ENCODE assay signal across 8 cellular contexts in the genomic region with DNA sequence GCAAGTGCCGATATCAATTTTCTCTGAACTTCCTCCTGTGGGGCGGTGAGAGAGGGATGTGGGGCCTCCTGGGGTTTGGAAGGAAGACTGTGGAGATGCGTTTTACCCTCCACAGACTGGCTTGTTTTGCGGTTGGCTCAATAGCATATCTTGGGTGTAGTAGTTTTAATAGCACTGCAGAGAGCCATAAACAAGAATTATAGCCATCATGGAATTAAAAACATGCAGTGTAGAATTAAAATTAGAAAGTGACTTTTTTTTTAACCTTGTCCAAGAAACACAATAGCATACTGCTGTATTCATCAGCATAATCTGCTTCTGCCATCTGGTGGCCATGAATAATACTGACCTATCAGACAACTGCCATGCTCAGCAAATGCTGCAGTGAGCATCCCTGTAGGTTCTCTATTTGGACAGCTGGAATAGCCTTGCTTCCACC. TPM values are rescaled to one million over a fixed set of nuclear protein-coding genes. Genes with fewer than 3 reads are reported as not detected.
DNase-seq lines count a peak whose midpoint lies in the region; ATAC-seq and TF ChIP-seq lines count a peak whose summit lies in the region.

No MANE protein-coding gene starts in this region.

- no peak overlapping the region for H3K4me3 ChIP-seq in WI38 (ENCODE audit: low read depth, low read length)
- H3K4me3 ChIP-seq in naive thymus-derived CD4-positive, alpha-beta T cell (ENCODE audit: low read length), result no peak overlapping the region

- H3K36me3 Mint-ChIP-seq in activated CD8-positive, alpha-beta memory T cell treated with anti-CD3 and anti-CD28 coated beads, Interleukin-2, amount 10 ng/mL, durations not matched to agents 7 days and 5 days, result no peaks in the 10 kb centered on the region
- no peaks in the 10 kb centered on the region for H3K36me3 Mint-ChIP-seq in naive thymus-derived CD4-positive, alpha-beta T cell

- no peaks in the 10 kb centered on the region for H3K27me3 Mint-ChIP-seq in activated CD8-positive, alpha-beta memory T cell treated with anti-CD3 and anti-CD28 coated beads, Interleukin-2, amount 10 ng/mL, durations not matched to agents 7 days and 5 days
- no peaks in the 10 kb centered on the region for H3K27me3 Mint-ChIP-seq in naive thymus-derived CD4-positive, alpha-beta T cell

- no peaks in the 10 kb centered on the region for H3K4me1 Mint-ChIP-seq in activated CD8-positive, alpha-beta memory T cell treated with anti-CD3 and anti-CD28 coated beads, Interleukin-2, amount 10 ng/mL, durations not matched to agents 7 days and 5 days
- peaks cover 0 to 7% (median 5%) of the 10 kb centered on the region in 7 donors for H3K4me1 Mint-ChIP-seq in naive thymus-derived CD4-positive, alpha-beta T cell

- peak; percentile 64 for ATAC-seq in activated CD8-positive, alpha-beta memory T cell treated with anti-CD3 and anti-CD28 coated beads, Interleukin-2, amount 10 ng/mL, durations not matched to agents 7 days and 5 days
- peak; percentile 56 for ATAC-seq in HG02571 (IDR thresholded peaks at IDR 0.05; ENCODE audit: unreplicated experiment)
- ATAC-seq in naive thymus-derived CD4-positive, alpha-beta T cell, result peak; percentile 73
- no peak for ATAC-seq in GM19463 (IDR thresholded peaks at IDR 0.05; ENCODE audit: unreplicated experiment)

- no peak overlapping the region for H3K27ac ChIP-seq in naive thymus-derived CD4-positive, alpha-beta T cell (ENCODE audit: low read depth, low read length)

- no peaks in the 10 kb centered on the region for H3K9me3 Mint-ChIP-seq in activated CD8-positive, alpha-beta memory T cell treated with anti-CD3 and anti-CD28 coated beads, Interleukin-2, amount 10 ng/mL, durations not matched to agents 7 days and 5 days (ENCODE audit: low read depth)
- peaks cover 0 to 3% (median 0%) of the 10 kb centered on the region in 11 donors for H3K9me3 Mint-ChIP-seq in naive thymus-derived CD4-positive, alpha-beta T cell

- H3K4me3 Mint-ChIP-seq in activated CD8-positive, alpha-beta memory T cell treated with anti-CD3 and anti-CD28 coated beads, Interleukin-2, amount 10 ng/mL, durations not matched to agents 7 days and 5 days, result no peak overlapping the region
- H3K4me3 Mint-ChIP-seq in naive thymus-derived CD4-positive, alpha-beta T cell, result no peak overlapping the region

- TF ChIP-seq POLR2A in erythroblast (IDR thresholded peaks at IDR 0.05; ENCODE audit: low read length), result no peak

- TF ChIP-seq CTCF in WI38 (IDR thresholded peaks at IDR 0.05; ENCODE audit: low read depth, low read length), result peak; percentile 49

- peak; percentile 43 for DNase-seq in activated CD8-positive, alpha-beta memory T cell treated with anti-CD3 and anti-CD28 coated beads, Interleukin-2, amount 10 ng/mL, durations not matched to agents 7 days and 5 days
- no peak for DNase-seq in activated CD8-positive, alpha-beta memory T cell treated with anti-CD3 and anti-CD28 coated beads, Interleukin-2, amount 50 U/mL, for 48 hours
- DNase-seq in NCI-H2171 (lab: John Stamatoyannopoulos, UW), result peak; percentile 23
- DNase-seq in erythroblast (lab: John Stamatoyannopoulos, UW), result peak; percentile 11 to 48
- DNase-seq in naive thymus-derived CD4-positive, alpha-beta T cell, result peak in 7 of 9 donors; percentile 10 to 35 (median 27)

- H3K4me1 ChIP-seq in naive thymus-derived CD4-positive, alpha-beta T cell (ENCODE audit: control insufficient read depth in 2 of 2, insufficient read depth in 2 of 2, low read length in 2 of 2), result no peaks in the 10 kb centered on the region

- POLR2A ChIA-PET in naive thymus-derived CD4-positive, alpha-beta T cell (lab: Charles Lee), result no interaction called here

- no peaks in the 10 kb centered on the region for H3K27me3 ChIP-seq in naive thymus-derived CD4-positive, alpha-beta T cell (ENCODE audit: control insufficient read depth in 2 of 2, insufficient read depth in 2 of 2, low read length in 2 of 2)

- H3K36me3 ChIP-seq in naive thymus-derived CD4-positive, alpha-beta T cell (ENCODE audit: control insufficient read depth in 2 of 3, insufficient read depth in 3 of 3, low read length in 3 of 3), result no peaks in the 10 kb centered on the region

- no peak overlapping the region for H3K27ac Mint-ChIP-seq in activated CD8-positive, alpha-beta memory T cell treated with anti-CD3 and anti-CD28 coated beads, Interleukin-2, amount 10 ng/mL, durations not matched to agents 7 days and 5 days
- H3K27ac Mint-ChIP-seq in naive thymus-derived CD4-positive, alpha-beta T cell, result peak overlapping the region in 1 of 9 donors; percentile 1

- CTCF ChIA-PET in activated CD8-positive, alpha-beta memory T cell treated with anti-CD3 and anti-CD28 coated beads, Interleukin-2, amount 10 ng/mL, durations not matched to agents 7 days and 5 days (lab: Charles Lee), result interaction anchor here (0.8 kb wide), 1 partner anchor 99 kb away, joined by 4 read pairs; no protein-coding TSS in a partner anchor
- CTCF ChIA-PET in naive thymus-derived CD4-positive, alpha-beta T cell (lab: Charles Lee), result interaction anchor here (1.1 kb wide), 1 partner anchor 448 kb away, joined by 4 read pairs; no protein-coding TSS in a partner anchor

- H3K9me3 ChIP-seq in naive thymus-derived CD4-positive, alpha-beta T cell (ENCODE audit: control insufficient read depth in 2 of 3, low read length in 3 of 3), result no peaks in the 10 kb centered on the region

- intact Hi-C loops in naive thymus-derived CD4-positive, alpha-beta T cell (cut with micrococcal nuclease), result loop anchor here (1.0 to 5.0 kb wide), 5 partner anchors 98 to 568 kb away; no protein-coding TSS in a partner anchor

RNA-seq across cellular contexts. Expression of gene SCML1, which starts 47.3 kb away (rescaled TPM):
- under 1 TPM; 0.23 to 0.42 TPM for total RNA-seq in activated CD8-positive, alpha-beta memory T cell treated with anti-CD3 and anti-CD28 coated beads, Interleukin-2, amount 10 ng/mL, durations not matched to agents 7 days and 5 days
- 10 to 100 TPM in 4 of 5 experiments, under 1 TPM in 1; 0.82 to 50.1 (median 28.5) TPM for total RNA-seq in naive thymus-derived CD4-positive, alpha-beta T cell
- polyA plus RNA-seq in naive thymus-derived CD4-positive, alpha-beta T cell, result 1 to 10 TPM; 6.8 to 7.0 TPM
